8 cellular contexts compared by ENCODE assay signal in the genomic region with DNA sequence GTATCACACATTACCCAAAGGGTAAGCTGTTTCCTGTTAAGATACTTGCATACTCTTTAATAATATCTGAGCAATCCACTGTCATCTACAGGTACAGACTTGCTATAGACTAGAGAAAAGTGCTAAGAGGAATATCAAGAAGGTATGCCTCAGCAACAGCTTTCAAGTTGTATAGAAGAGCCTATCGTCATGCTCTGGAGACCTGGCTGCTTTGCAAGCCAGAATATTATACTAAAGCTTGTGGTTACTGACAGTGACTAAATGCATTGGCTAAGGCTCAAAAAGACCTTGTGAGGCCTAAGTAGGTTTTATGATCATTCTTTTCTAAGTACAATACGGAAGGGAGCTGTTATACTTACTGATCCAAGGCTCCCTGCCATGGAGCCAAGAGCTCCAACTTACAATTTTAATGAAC. TPM values are rescaled to one million over a fixed set of nuclear protein-coding genes. Genes with fewer than 3 reads are reported as not detected.
DNase-seq lines count a peak whose midpoint lies in the region; ATAC-seq and TF ChIP-seq lines count a peak whose summit lies in the region.

No MANE protein-coding gene starts in this region.

- H3K27ac ChIP-seq in SJSA1 (peak overlapping the region; percentile 20; the same call in 1 of the 2 replicates), hepatocyte (peak overlapping the region; percentile 51), trophoblast cell (ENCODE audit: low read depth, low read length) (no peak overlapping the region)

- no peak overlapping the region for H3K9ac ChIP-seq in trophoblast cell (ENCODE audit: low read length)

- H2AK5ac ChIP-seq in trophoblast cell (ENCODE audit: low read length) = no peak overlapping the region

- H4K20me1 ChIP-seq in hepatocyte (ENCODE audit: insufficient read depth, poor library complexity, severe bottlenecking) = peaks cover 13% of the 10 kb centered on the region

- H3K79me1 ChIP-seq in trophoblast cell (ENCODE audit: low read length) = no peaks in the 10 kb centered on the region

- ATAC-seq in GM18909 (IDR thresholded peaks at IDR 0.05; ENCODE audit: poor library complexity, unreplicated experiment) (peak; percentile 87), HG03139 (IDR thresholded peaks at IDR 0.05; ENCODE audit: unreplicated experiment) (peak; percentile 90)

- H3K27me3 ChIP-seq in SJSA1 (replicated peaks) (no peaks in the 10 kb centered on the region), hepatocyte (no peaks in the 10 kb centered on the region), trophoblast cell (ENCODE audit: insufficient read depth, low read length) (no peaks in the 10 kb centered on the region)

- H4K91ac ChIP-seq in trophoblast cell (ENCODE audit: low read depth, low read length) = no peak overlapping the region

- no peak overlapping the region for H2BK5ac ChIP-seq in trophoblast cell (ENCODE audit: low read depth, low read length, poor library complexity)

- no peak overlapping the region for H4K8ac ChIP-seq in trophoblast cell (ENCODE audit: low read depth, low read length)

- H4K12ac ChIP-seq in trophoblast cell (ENCODE audit: low read depth, low read length) = no peak overlapping the region

- H3K9me2 ChIP-seq in hepatocyte (replicated peaks; ENCODE audit: insufficient read depth) = no peaks in the 10 kb centered on the region

- H3K36me3 ChIP-seq in SJSA1 (no peaks in the 10 kb centered on the region), hepatocyte (replicated peaks; ENCODE audit: insufficient read depth, low read depth) (no peaks in the 10 kb centered on the region), trophoblast cell (ENCODE audit: control insufficient read depth in 1 of 2, insufficient read depth in 2 of 2, low read length in 2 of 2) (peaks cover 4 to 5% of the 10 kb centered on the region in 2 experiments)

- H3K4me1 ChIP-seq in SJSA1 (replicated peaks) = peaks cover 27% of the 10 kb centered on the region
- H3K4me1 ChIP-seq in hepatocyte (ENCODE audit: insufficient read depth) = peaks cover 3% of the 10 kb centered on the region
- peaks cover 0 to 3% of the 10 kb centered on the region in 2 experiments for H3K4me1 ChIP-seq in trophoblast cell (ENCODE audit: control insufficient read depth in 1 of 2, insufficient read depth in 2 of 2, low read length in 2 of 2)

- no peak overlapping the region for H2BK12ac ChIP-seq in trophoblast cell (ENCODE audit: low read length)

- H3K4me3 ChIP-seq in SJSA1 (no peak overlapping the region), hepatocyte (no peak overlapping the region), trophoblast cell (ENCODE audit: low read depth, low read length) (no peak overlapping the region)

- no peak overlapping the region for H2BK120ac ChIP-seq in trophoblast cell (ENCODE audit: insufficient read depth, low read length, poor library complexity)

- H2AFZ ChIP-seq in hepatocyte (no peak overlapping the region), trophoblast cell (ENCODE audit: insufficient read depth, low read length, poor library complexity) (no peak overlapping the region)

- no peak overlapping the region for H3K18ac ChIP-seq in trophoblast cell (ENCODE audit: low read length)

- H3K23ac ChIP-seq in trophoblast cell (ENCODE audit: low read length) = no peak overlapping the region

- DNase-seq in AML-193 (lab: John Stamatoyannopoulos, UW) (peak; percentile 61 to 69), SJSA1 (ENCODE audit: low read depth in 1 of 2, low spot score in 2 of 2) (peak in 1 of 2 experiments; percentile 40), hepatocyte (ENCODE audit: low spot score) (peak; percentile 15), trophoblast cell (no peak), NCI-H2171 (lab: John Stamatoyannopoulos, UW) (no peak)
- no peak for DNase-seq in stimulated activated CD4-positive, alpha-beta T cell treated with anti-CD3 and anti-CD28 coated beads, Interleukin-4, amount 100 ng/mL, for 24 hours

- H3K4me2 ChIP-seq in hepatocyte (peak overlapping the region; percentile 30), trophoblast cell (ENCODE audit: low read length) (no peak overlapping the region)

- 39% methylated on average over 2 of the region's 2 CpGs for WGBS in hepatocyte (ENCODE audit: low lambda C conversion rate, missing lambda C conversion rate)
- WGBS in trophoblast cell (ENCODE audit: extremely low coverage, insufficient coverage, insufficient read length) = no CpG with 5 or more reads among the region's 2 CpGs

- H3K14ac ChIP-seq in trophoblast cell (ENCODE audit: low read length) = no peak overlapping the region

- TF ChIP-seq CTCF in hepatocyte (IDR thresholded peaks at IDR 0.05; ENCODE audit: poor library complexity) = no peak

- H3K79me2 ChIP-seq in hepatocyte (peaks cover 32% of the 10 kb centered on the region), trophoblast cell (ENCODE audit: control insufficient read depth, insufficient read depth, low read length, poor library complexity) (no peaks in the 10 kb centered on the region)

- H3K4ac ChIP-seq in trophoblast cell (ENCODE audit: low read depth, low read length) = no peak overlapping the region

- H3K9me3 ChIP-seq in SJSA1 (replicated peaks) (no peaks in the 10 kb centered on the region), hepatocyte (ENCODE audit: low read depth) (no peaks in the 10 kb centered on the region), trophoblast cell (ENCODE audit: insufficient read depth, low read depth, low read length) (no peaks in the 10 kb centered on the region)

RNA-seq across cellular contexts. Expression of a gene that starts 11.3 kb away (rescaled TPM):
- total RNA-seq in SJSA1 (2014; rRNA removed; shearing (Covaris generic)) = 63.2 and 125 TPM in 2 replicates
- 223 and 228 TPM in 2 replicates for total RNA-seq in hepatocyte
- 163 and 175 TPM in 2 replicates for polyA plus RNA-seq in hepatocyte
- 102 and 105 TPM in 2 replicates for polyA plus RNA-seq in trophoblast cell (2013)

Comparison
In these comparisons a context has a peak if more than half of its experiments do, and no peak if none do; other contexts are left out.
1. DNase-seq: peak in AML-193 (2 of 2) and hepatocyte (single experiment); none in trophoblast cell (0 of 2), stimulated activated CD4-positive, alpha-beta T cell treated with anti-CD3 and anti-CD28 coated beads, Interleukin-4, amount 100 ng/mL, for 24 hours (single experiment) and NCI-H2171 (single experiment).